ENCODE assay signal across 32 cellular contexts in the genomic region with DNA sequence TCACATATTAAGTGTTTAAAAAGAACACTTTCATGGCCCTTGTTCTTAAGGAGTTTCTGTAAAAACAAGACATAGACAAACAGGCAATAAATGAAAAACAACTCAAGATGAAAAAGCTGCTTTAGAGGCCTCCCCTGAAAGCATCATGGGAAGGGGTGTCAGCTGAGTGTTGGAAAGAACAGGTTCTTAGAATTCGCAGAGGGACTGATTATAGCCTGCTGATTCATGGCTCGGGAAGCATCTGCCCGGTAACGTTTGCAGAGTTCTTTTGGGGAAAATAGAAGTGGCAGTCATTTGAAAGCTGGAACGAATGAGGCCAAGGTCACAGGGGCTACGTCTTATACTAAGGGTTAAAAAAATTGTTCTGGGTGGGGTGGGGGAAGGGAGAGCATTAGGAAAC.
"Had no signal": no experiment of that assay in that cellular context is flagged by ENCODE, and none has a peak within 500 bp of the region (broad histone marks: within the 10 kb centered on the region; RNA-seq: fewer than 3 reads in every experiment).

No MANE protein-coding gene starts in this region.

- H3K36me3 ChIP-seq: adrenal gland, breast epithelium, esophagus squamous epithelium, gastroesophageal sphincter had no signal

- ATAC-seq: activated CD4-positive, alpha-beta T cell treated with anti-CD3 and anti-CD28 coated beads for 36 hours; activated CD8-positive, alpha-beta memory T cell treated with anti-CD3 and anti-CD28 coated beads, Interleukin-2, amount 10 ng/mL, durations not matched to agents 7 days and 5 days; activated CD8-positive, alpha-beta T cell treated with anti-CD3 and anti-CD28 coated beads, Interleukin-2, amount 10 ng/mL, durations not matched to agents 7 days and 5 days; activated naive CD8-positive, alpha-beta T cell treated with anti-CD3 and anti-CD28 coated beads, Interleukin-2, amount 50 U/mL, for 24 hours; body of pancreas; effector memory CD8-positive, alpha-beta T cell; gastroesophageal sphincter had no signal

- H3K27ac Mint-ChIP-seq: activated CD4-positive, alpha-beta memory T cell treated with anti-CD3 and anti-CD28 coated beads for 36 hours; activated CD4-positive, alpha-beta T cell treated with anti-CD3 and anti-CD28 coated beads for 36 hours; activated CD4-positive, alpha-beta T cell treated with anti-CD3 and anti-CD28 coated beads, Interleukin-2, amount 10 ng/mL, durations not matched to agents 24 days and 14 days; activated CD8-positive, alpha-beta memory T cell treated with anti-CD3 and anti-CD28 coated beads, Interleukin-2, amount 10 ng/mL, durations not matched to agents 7 days and 5 days; activated CD8-positive, alpha-beta T cell treated with anti-CD3 and anti-CD28 coated beads, Interleukin-2, amount 10 ng/mL, durations not matched to agents 7 days and 5 days; activated naive CD4-positive, alpha-beta T cell treated with anti-CD3 and anti-CD28 coated beads for 36 hours; activated naive CD4-positive, alpha-beta T cell treated with anti-CD3 and anti-CD28 coated beads, Interleukin-2, amount 50 U/mL, for 24 hours; activated naive CD8-positive, alpha-beta T cell treated with anti-CD3 and anti-CD28 coated beads for 36 hours; activated naive CD8-positive, alpha-beta T cell treated with anti-CD3 and anti-CD28 coated beads, Interleukin-2, amount 50 U/mL, for 24 hours; activated T-helper 1 cell treated with anti-CD3 and anti-CD28 coated beads, Interleukin-12 subunit alpha, Interleukin-12 subunit beta, Interleukin-2, Interleukin-4 antibody, amounts not matched to agents 30 ng/mL and 10 ng/mL and 1 ng/mL, durations not matched to agents 14 hours and 24 hours and 36 hours; activated T-helper 2 cell treated with anti-CD3 and anti-CD28 coated beads, Interferon-gamma antibody, Interleukin-2, Interleukin-4, amounts not matched to agents 10 μg/mL and 5 μg/mL and 100 μg/mL, durations not matched to agents 14 hours and 24 hours and 36 hours; dendritic cell treated with granulocyte-macrophage colony-stimulating factor and Interleukin-4, amounts not matched to agents 40 ng/mL and 50 ng/mL, for 4 days; effector memory CD8-positive, alpha-beta T cell had no signal

- H3K9me3 Mint-ChIP-seq: activated CD4-positive, alpha-beta memory T cell treated with anti-CD3 and anti-CD28 coated beads for 36 hours; activated CD4-positive, alpha-beta T cell treated with anti-CD3 and anti-CD28 coated beads, Interleukin-2, amount 10 ng/mL, durations not matched to agents 24 days and 14 days; activated naive CD4-positive, alpha-beta T cell treated with anti-CD3 and anti-CD28 coated beads for 36 hours; activated naive CD8-positive, alpha-beta T cell treated with anti-CD3 and anti-CD28 coated beads for 36 hours; activated T-helper 1 cell treated with anti-CD3 and anti-CD28 coated beads, Interleukin-12 subunit alpha, Interleukin-12 subunit beta, Interleukin-2, Interleukin-4 antibody, amounts not matched to agents 30 ng/mL and 10 ng/mL and 1 ng/mL, durations not matched to agents 14 hours and 24 hours and 36 hours; activated T-helper 2 cell treated with anti-CD3 and anti-CD28 coated beads, Interferon-gamma antibody, Interleukin-2, Interleukin-4, amounts not matched to agents 10 μg/mL and 5 μg/mL and 100 μg/mL, durations not matched to agents 14 hours and 24 hours and 36 hours; central memory CD8-positive, alpha-beta T cell; dendritic cell treated with granulocyte-macrophage colony-stimulating factor and Interleukin-4, amounts not matched to agents 40 ng/mL and 50 ng/mL, for 4 days; effector memory CD8-positive, alpha-beta T cell had no signal

- H3K27ac ChIP-seq: adrenal gland, body of pancreas, breast epithelium, coronary artery, dorsolateral prefrontal cortex, esophagus squamous epithelium, gastroesophageal sphincter had no signal

- H3K4me3 ChIP-seq: adrenal gland, body of pancreas, breast epithelium, coronary artery, dorsolateral prefrontal cortex, esophagus squamous epithelium, gastroesophageal sphincter had no signal

- H3K4me1 Mint-ChIP-seq: activated CD4-positive, alpha-beta T cell treated with anti-CD3 and anti-CD28 coated beads for 36 hours; activated CD4-positive, alpha-beta T cell treated with anti-CD3 and anti-CD28 coated beads, Interleukin-2, amount 10 ng/mL, durations not matched to agents 24 days and 14 days; activated CD8-positive, alpha-beta memory T cell treated with anti-CD3 and anti-CD28 coated beads, Interleukin-2, amount 10 ng/mL, durations not matched to agents 7 days and 5 days; activated naive CD4-positive, alpha-beta T cell treated with anti-CD3 and anti-CD28 coated beads, Interleukin-2, amount 50 U/mL, for 24 hours; activated naive CD8-positive, alpha-beta T cell treated with anti-CD3 and anti-CD28 coated beads for 36 hours; activated naive CD8-positive, alpha-beta T cell treated with anti-CD3 and anti-CD28 coated beads, Interleukin-2, amount 50 U/mL, for 24 hours; central memory CD8-positive, alpha-beta T cell had no signal

- H3K27me3 ChIP-seq: adrenal gland, body of pancreas, breast epithelium, dorsolateral prefrontal cortex, esophagus squamous epithelium had no signal

- H3K36me3 Mint-ChIP-seq: activated CD4-positive, alpha-beta memory T cell treated with anti-CD3 and anti-CD28 coated beads for 36 hours; activated CD8-positive, alpha-beta memory T cell treated with anti-CD3 and anti-CD28 coated beads, Interleukin-2, amount 10 ng/mL, durations not matched to agents 7 days and 5 days; activated naive CD4-positive, alpha-beta T cell treated with anti-CD3 and anti-CD28 coated beads, Interleukin-2, amount 50 U/mL, for 24 hours; activated naive CD8-positive, alpha-beta T cell treated with anti-CD3 and anti-CD28 coated beads for 36 hours had no signal

- H3K4me3 Mint-ChIP-seq: activated CD4-positive, alpha-beta memory T cell treated with anti-CD3 and anti-CD28 coated beads for 36 hours; activated CD4-positive, alpha-beta T cell treated with anti-CD3 and anti-CD28 coated beads for 36 hours; activated CD4-positive, alpha-beta T cell treated with anti-CD3 and anti-CD28 coated beads, Interleukin-2, amount 10 ng/mL, durations not matched to agents 24 days and 14 days; activated CD8-positive, alpha-beta memory T cell treated with anti-CD3 and anti-CD28 coated beads, Interleukin-2, amount 10 ng/mL, durations not matched to agents 7 days and 5 days; activated CD8-positive, alpha-beta T cell treated with anti-CD3 and anti-CD28 coated beads, Interleukin-2, amount 10 ng/mL, durations not matched to agents 7 days and 5 days; activated naive CD4-positive, alpha-beta T cell treated with anti-CD3 and anti-CD28 coated beads for 36 hours; activated naive CD4-positive, alpha-beta T cell treated with anti-CD3 and anti-CD28 coated beads, Interleukin-2, amount 50 U/mL, for 24 hours; activated naive CD8-positive, alpha-beta T cell treated with anti-CD3 and anti-CD28 coated beads for 36 hours; activated naive CD8-positive, alpha-beta T cell treated with anti-CD3 and anti-CD28 coated beads, Interleukin-2, amount 50 U/mL, for 24 hours; activated T-helper 1 cell treated with anti-CD3 and anti-CD28 coated beads, Interleukin-12 subunit alpha, Interleukin-12 subunit beta, Interleukin-2, Interleukin-4 antibody, amounts not matched to agents 30 ng/mL and 10 ng/mL and 1 ng/mL, durations not matched to agents 14 hours and 24 hours and 36 hours; central memory CD8-positive, alpha-beta T cell; dendritic cell treated with granulocyte-macrophage colony-stimulating factor and Interleukin-4, amounts not matched to agents 40 ng/mL and 50 ng/mL, for 4 days; effector memory CD8-positive, alpha-beta T cell had no signal

- H3K4me1 ChIP-seq: adrenal gland, breast epithelium, esophagus squamous epithelium, gastroesophageal sphincter had no signal

- H3K9me3 ChIP-seq: adrenal gland, body of pancreas, breast epithelium, esophagus squamous epithelium, gastroesophageal sphincter had no signal

- DNase-seq: activated CD4-positive, alpha-beta memory T cell treated with anti-CD3 and anti-CD28 coated beads for 36 hours; activated CD4-positive, alpha-beta T cell treated with anti-CD3 and anti-CD28 coated beads for 36 hours; activated CD4-positive, alpha-beta T cell treated with anti-CD3 and anti-CD28 coated beads, Interleukin-2, amount 10 ng/mL, durations not matched to agents 24 days and 14 days; activated CD4-positive, CD25-positive, alpha-beta regulatory T cell; activated CD4-positive, CD25-positive, alpha-beta regulatory T cell treated with anti-CD3 and anti-CD28 coated beads, Interleukin-2, amount 50 U/mL, for 72 hours; activated CD8-positive, alpha-beta memory T cell treated with anti-CD3 and anti-CD28 coated beads, Interleukin-2, amount 10 ng/mL, durations not matched to agents 7 days and 5 days; activated CD8-positive, alpha-beta memory T cell treated with anti-CD3 and anti-CD28 coated beads, Interleukin-2, amount 50 U/mL, for 4 hours; activated CD8-positive, alpha-beta T cell treated with anti-CD3 and anti-CD28 coated beads, Interleukin-2, amount 10 ng/mL, durations not matched to agents 7 days and 5 days; activated effector memory CD4-positive, alpha-beta T cell treated with anti-CD3 and anti-CD28 coated beads, Interleukin-2, amount 50 U/mL, for 16 hours; activated naive CD4-positive, alpha-beta T cell treated with anti-CD3 and anti-CD28 coated beads for 36 hours; activated naive CD8-positive, alpha-beta T cell treated with anti-CD3 and anti-CD28 coated beads for 36 hours; activated naive CD8-positive, alpha-beta T cell treated with anti-CD3 and anti-CD28 coated beads, Interleukin-2, amount 50 U/mL, for 24 hours; activated T-cell treated with anti-CD3 and anti-CD28 coated beads, Interleukin-2, amount 50 U/mL, for 1 hour; activated T-cell treated with anti-CD3 and anti-CD28 coated beads, Interleukin-2, amount 50 U/mL, for 48 hours; adrenal gland; amygdala; aorta; body of pancreas; dorsolateral prefrontal cortex; effector memory CD8-positive, alpha-beta T cell; erythroblast; esophagus squamous epithelium; T-helper 1 cell; T-helper 2 cell had no signal

- H3K27me3 Mint-ChIP-seq: activated CD4-positive, alpha-beta T cell treated with anti-CD3 and anti-CD28 coated beads, Interleukin-2, amount 10 ng/mL, durations not matched to agents 24 days and 14 days; activated CD8-positive, alpha-beta memory T cell treated with anti-CD3 and anti-CD28 coated beads, Interleukin-2, amount 10 ng/mL, durations not matched to agents 7 days and 5 days had no signal
